In the genomic region with DNA sequence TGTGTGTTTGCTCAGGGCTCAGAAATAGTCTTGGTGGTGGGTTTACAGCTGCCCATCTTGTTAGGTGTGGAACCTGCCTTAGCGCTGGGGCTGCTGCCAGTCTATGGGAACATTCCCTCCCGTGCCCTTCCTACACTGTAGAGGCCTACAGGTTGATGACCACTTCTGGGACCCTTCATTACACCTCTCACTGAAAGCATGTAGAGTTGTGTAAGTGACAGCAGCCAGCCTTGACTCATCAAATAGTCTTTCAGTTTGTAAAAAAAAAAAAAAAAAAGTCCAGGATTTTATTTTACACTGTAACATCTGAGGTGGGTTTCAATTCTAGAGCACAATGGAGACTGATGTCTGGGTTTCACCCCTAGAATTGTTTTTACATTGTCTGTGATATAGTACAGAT, we compare ENCODE assay signal across 16 cellular contexts.
DNase-seq lines count a peak whose midpoint lies in the region; ATAC-seq, FAIRE-seq and TF ChIP-seq lines count a peak whose summit lies in the region.
"Had no signal": no experiment of that assay in that cellular context is flagged by ENCODE, and none has a peak within 500 bp of the region (broad histone marks: within the 10 kb centered on the region; RNA-seq: fewer than 3 reads in every experiment).

No MANE protein-coding gene starts in this region.

- H4K20me1 ChIP-seq in GM12878 (ENCODE audit: control insufficient read depth, insufficient read depth) (no peaks in the 10 kb centered on the region), neural progenitor cell (ENCODE audit: low read depth) (peaks cover 3% of the 10 kb centered on the region)

- H3K79me2 ChIP-seq in GM12878 (ENCODE audit: control insufficient read depth, insufficient read depth, low read length) (no peaks in the 10 kb centered on the region), neural progenitor cell (ENCODE audit: low read depth) (peaks cover 23% of the 10 kb centered on the region)

- ATAC-seq in A549 (peak; percentile 31 to 32; a peak in 3 of 6 replicates), GM12878 (peak; percentile 43), left colon (peak; percentile 20), HG03342 (IDR thresholded peaks at IDR 0.05; ENCODE audit: unreplicated experiment) (no peak), GM18873 (IDR thresholded peaks at IDR 0.05; ENCODE audit: low FRiP score, unreplicated experiment) (no peak)

- peak overlapping the region; percentile 83 to 92 for H3K27ac ChIP-seq in A549
- peak overlapping the region; percentile 24; the same call in 1 of the 2 replicates for H3K27ac ChIP-seq in HUES64 (ENCODE audit: low read depth, low read length)
- H3K27ac ChIP-seq in GM12878 (ENCODE audit: control insufficient read depth, insufficient read depth) = peak overlapping the region; percentile 40; the same call in 1 of the 2 replicates
- no peak overlapping the region for H3K27ac ChIP-seq in neural progenitor cell
- H3K27ac ChIP-seq: KMS-11 had no signal

- in situ Hi-C loops in GM12878 (cut with MboI) = no loop called here

- H3K4me1 ChIP-seq in A549 = peaks cover 79% of the 10 kb centered on the region
- peaks cover 57% of the 10 kb centered on the region for H3K4me1 ChIP-seq in HUES64 (ENCODE audit: insufficient read depth, low read length)
- peaks cover 17% of the 10 kb centered on the region for H3K4me1 ChIP-seq in GM12878 (ENCODE audit: control insufficient read depth, insufficient read depth, low read length)
- H3K4me1 ChIP-seq in neural progenitor cell = peaks cover 11% of the 10 kb centered on the region

- H3K4me3 ChIP-seq in A549 = no peak overlapping the region
- no peak overlapping the region for H3K4me3 ChIP-seq in HUES64 (ENCODE audit: low read length)
- H3K4me3 ChIP-seq in GM12878 = no peak overlapping the region
- no peak overlapping the region for H3K4me3 ChIP-seq in neural progenitor cell
- H3K4me3 ChIP-seq: BLaER1 treated with 17β-estradiol and CSF1 and Interleukin-3, amounts not matched to agents 10 nM and 100 nM had no signal

- no peak for TF ChIP-seq CTCF in A549 (IDR thresholded peaks at IDR 0.05)
- TF ChIP-seq CTCF in GM12878 (IDR thresholded peaks at IDR 0.05 in 2 of 3, conservative IDR thresholded peaks at IDR 0.05 in 1 of 3; ENCODE audit: control insufficient read depth in 2 of 3, extremely low read depth in 1 of 3, insufficient read depth in 1 of 3, low read depth in 3 of 3, low read length in 3 of 3) = no peak
- no peak for TF ChIP-seq CTCF in neural progenitor cell (IDR thresholded peaks at IDR 0.05)
- no peak for TF ChIP-seq CTCF in CD14-positive monocyte (IDR thresholded peaks at IDR 0.05)

- 67% methylated on average over 2 of the region's 2 CpGs for WGBS in A549 (ENCODE audit: missing lambda C conversion rate)
- WGBS in HUES64 = 88% methylated on average over 2 of the region's 2 CpGs
- WGBS in GM12878 (ENCODE audit: insufficient coverage, insufficient replicate concordance, low lambda C conversion rate, missing lambda C conversion rate) = 100% methylated on average over 2 of the region's 2 CpGs

- intact Hi-C loops in GM12878 (cut with micrococcal nuclease; ENCODE audit: unreplicated experiment) = no loop called here
- intact Hi-C loops in left colon (cut with DNase I, micrococcal nuclease) = no loop called here
- intact Hi-C loops in CD14-positive monocyte (cut with micrococcal nuclease) = no loop called here

- H2AFZ ChIP-seq in GM12878 (ENCODE audit: control insufficient read depth, low read depth, low read length) (no peak overlapping the region), neural progenitor cell (replicated peaks) (no peak overlapping the region)

- H3K36me3 ChIP-seq in HUES64 (ENCODE audit: insufficient read depth, low read length) = peaks cover 13% of the 10 kb centered on the region
- H3K36me3 ChIP-seq in GM12878 (ENCODE audit: control insufficient read depth in 2 of 2, insufficient read depth in 2 of 2, low read length in 1 of 2) = no peaks in the 10 kb centered on the region; a peak in 1 of 4 replicates
- no peaks in the 10 kb centered on the region for H3K36me3 ChIP-seq in neural progenitor cell

- SMC1A ChIA-PET in GM12878 (lab: Charles Lee; ENCODE audit: uncharacterized antibody, unreplicated experiment) = interaction anchor here (0.6 to 1.8 kb wide), 3 partner anchors 36 to 219 kb away, joined by 3 to 6 read pairs (median 3); no protein-coding TSS in a partner anchor

- H3K4me1 Mint-ChIP-seq in neural progenitor cell (peaks cover 6% of the 10 kb centered on the region), CD14-positive monocyte (peaks cover 18% of the 10 kb centered on the region)

- H3K9ac ChIP-seq in HUES64 (ENCODE audit: low read depth, low read length) = no peak overlapping the region
- no peak overlapping the region for H3K9ac ChIP-seq in GM12878 (ENCODE audit: control insufficient read depth, insufficient read depth, low read length)
- H3K9ac ChIP-seq in neural progenitor cell = no peak overlapping the region
- H3K9ac ChIP-seq: BLaER1 treated with 17β-estradiol and CSF1 and Interleukin-3, amounts not matched to agents 10 nM and 100 nM; KMS-11 had no signal

- no peak for TF ChIP-seq EP300 in A549 (IDR thresholded peaks at IDR 0.05)
- no peak for TF ChIP-seq EP300 in GM12878 (IDR thresholded peaks at IDR 0.05; ENCODE audit: borderline replicate concordance in 1 of 2, control insufficient read depth in 1 of 2, low read depth in 2 of 2, low read length in 2 of 2)

- no peak for TF ChIP-seq POLR2A in A549 (IDR thresholded peaks at IDR 0.05; ENCODE audit: low read length)
- TF ChIP-seq POLR2A in GM12878 (IDR thresholded peaks at IDR 0.05; ENCODE audit: low read depth, low read length) = no peak

- H3K4me2 ChIP-seq in A549 (peak overlapping the region; percentile 71), GM12878 (ENCODE audit: control insufficient read depth, insufficient read depth) (no peak overlapping the region; the same call in 1 of the 2 replicates), neural progenitor cell (no peak overlapping the region)
- H3K4me2 ChIP-seq: KMS-11 had no signal

- H3K4me3 Mint-ChIP-seq in neural progenitor cell (no peak overlapping the region), CD14-positive monocyte (no peak overlapping the region)

- no peak overlapping the region for H3K27ac Mint-ChIP-seq in neural progenitor cell
- peak overlapping the region in 2 of 7 donors; percentile 31 to 67 for H3K27ac Mint-ChIP-seq in CD14-positive monocyte

- H3F3A ChIP-seq in neural progenitor cell (ENCODE audit: low read depth) = no peaks in the 10 kb centered on the region

- no peaks in the 10 kb centered on the region for H3K27me3 ChIP-seq in HUES64 (ENCODE audit: insufficient read depth, low read length)
- no peaks in the 10 kb centered on the region for H3K27me3 ChIP-seq in GM12878 (replicated peaks in 1 of 2; ENCODE audit: control insufficient read depth in 2 of 2, insufficient read depth in 2 of 2, low read length in 1 of 2)
- no peaks in the 10 kb centered on the region for H3K27me3 ChIP-seq in neural progenitor cell
- H3K27me3 ChIP-seq: BLaER1 treated with 17β-estradiol and CSF1 and Interleukin-3, amounts not matched to agents 10 nM and 100 nM had no signal

- POLR2A ChIA-PET in A549 (lab: Yijun Ruan, JAX) = interaction anchor here (1.6 kb wide), 1 partner anchor 24 kb away, joined by 6 read pairs; no protein-coding TSS in a partner anchor
- POLR2A ChIA-PET in GM12878 (lab: Charles Lee) = no interaction called here

- TF ChIP-seq RAD21 in A549 (conservative IDR thresholded peaks at IDR 0.05 in 1 of 2, IDR thresholded peaks at IDR 0.05 in 1 of 2) = no peak
- no peak for TF ChIP-seq RAD21 in GM12878 (IDR thresholded peaks at IDR 0.05; ENCODE audit: insufficient read depth, low read depth, low read length)

- peaks cover 27% of the 10 kb centered on the region for H3K36me3 Mint-ChIP-seq in neural progenitor cell
- H3K36me3 Mint-ChIP-seq in CD14-positive monocyte = peaks cover 39 to 53% of the 10 kb centered on the region in 2 donors

- peak; percentile 97 for FAIRE-seq in A549 (lab: Jason Lieb, UNC)
- no peak for FAIRE-seq in GM12878 (lab: Jason Lieb, UNC)
- FAIRE-seq: GM18507 had no signal

- no peak for DNase-seq in A549 (ENCODE audit: low read depth in 1 of 2, low spot score in 1 of 2)
- no peak for DNase-seq in GM12878 (ENCODE audit: low read depth, low spot score)
- DNase-seq in left colon = no peak
- DNase-seq in neural progenitor cell (ENCODE audit: low spot score) = no peak
- DNase-seq in CD14-positive monocyte (ENCODE audit: low spot score) = no peak
- DNase-seq: 8988T; NCI-H1092 treated with DMSO at 0.1 percent for 48 hours; NCI-H1694; NK-92 treated with Interleukin-12 subunit alpha and Interleukin-12 subunit beta, amount 100 ng/mL, for 24 hours; SHP77 had no signal

- RAD21 ChIA-PET in GM12878 (lab: Charles Lee; ENCODE audit: unreplicated experiment) = interaction anchor here (0.9 kb wide), 1 partner anchor 24 kb away, joined by 3 read pairs; no protein-coding TSS in a partner anchor

- H3K27me3 Mint-ChIP-seq in neural progenitor cell (ENCODE audit: insufficient read depth, low read depth) (no peaks in the 10 kb centered on the region), CD14-positive monocyte (ENCODE audit: low read depth in 3 of 3) (peaks cover 0 to 1% (median 0%) of the 10 kb centered on the region in 3 donors)

- H3K9me3 ChIP-seq in A549 (no peaks in the 10 kb centered on the region), HUES64 (ENCODE audit: insufficient read depth, low read depth, low read length) (peaks cover 3% of the 10 kb centered on the region; the same call in 1 of the 2 replicates), GM12878 (replicated peaks; ENCODE audit: control insufficient read depth, insufficient read depth, low read length) (no peaks in the 10 kb centered on the region), neural progenitor cell (ENCODE audit: low read depth) (no peaks in the 10 kb centered on the region)

- BruUV-seq in GM12878 (replicated peaks; lab: Mats Ljungman, UMichigan) = no TSS peak

- CTCF ChIA-PET in A549 (lab: Yijun Ruan, JAX) (interaction anchor here (0.6 to 4.0 kb wide), 4 partner anchors 17 to 652 kb away, joined by 3 to 23 read pairs (median 11); no protein-coding TSS in a partner anchor), GM12878 (lab: Yijun Ruan, JAX) (interaction anchor here (1.2 kb wide), 1 partner anchor 82 kb away, joined by 3 read pairs; no protein-coding TSS in a partner anchor)

- H3K9me3 Mint-ChIP-seq in neural progenitor cell (peaks cover 12% of the 10 kb centered on the region), CD14-positive monocyte (peaks cover 5 to 13% (median 8%) of the 10 kb centered on the region in 7 donors)

TF ChIP-seq in A549, 52 proteins besides CTCF, POLR2A, EP300 and RAD21 (continues in another document):
- TF ChIP-seq BHLHE40 (IDR thresholded peaks at IDR 0.05; ENCODE audit: low read depth, low read length) (no peak), FOSL2 (IDR thresholded peaks at IDR 0.05) (no peak), FOSL2 (CRISPR knock-in tag; IDR thresholded peaks at IDR 0.05) (peak; percentile 30)

TF ChIP-seq in GM12878, 131 proteins besides CTCF, POLR2A, EP300 and RAD21 (continues in another document):
- TF ChIP-seq CBX5 (IDR thresholded peaks at IDR 0.05; ENCODE audit: low read depth) = no peak
- TF ChIP-seq SRF (IDR thresholded peaks at IDR 0.05; ENCODE audit: low read depth in 2 of 2, low read length in 2 of 2) = no peak
- no peak for TF ChIP-seq IKZF2 (IDR thresholded peaks at IDR 0.05)

Comparison
In these comparisons a context has a peak if more than half of its experiments do, and no peak if none do; other contexts are left out.
1. ATAC-seq: peak in A549 (2 of 2), GM12878 (single experiment) and left colon (single experiment); none in HG03342 (single experiment) and GM18873 (single experiment).
2. Of the 24 proteins assayed by ChIP-seq in both GM12878 and A549: peak only in GM12878: none; only in A549: CEBPB; in both: none; in neither: 23.